8 cellular contexts compared by ENCODE assay signal in genomic region chr2:241859436-241860183, GRCh38. TPM values are rescaled to one million over a fixed set of nuclear protein-coding genes. Genes with fewer than 3 reads are reported as not detected.
A peak's percentile ranks its signal among the peaks of the same experiment; 100 is the strongest.
DNase-seq lines count a peak whose midpoint lies in the region; ATAC-seq and TF ChIP-seq lines count a peak whose summit lies in the region.

No MANE protein-coding gene starts in this region.

- ATAC-seq in GM21447 (IDR thresholded peaks at IDR 0.05; ENCODE audit: unreplicated experiment) (peak; percentile 48), memory B cell (ENCODE audit: low read depth) (peak; percentile 83)

- H3K27me3 Mint-ChIP-seq in MCF 10A (ENCODE audit: insufficient read depth, unreplicated experiment) (peaks cover 32% of the 10 kb centered on the region), memory B cell (peaks cover 19% of the 10 kb centered on the region)

- H3K4me3 ChIP-seq in BLaER1 treated with 17β-estradiol and CSF1 and Interleukin-3, amounts not matched to agents 10 nM and 100 nM = peak overlapping the region; percentile 37 to 64 (median 56)

- DNase-seq in RPMI8226 (peak; percentile 83), MCF 10A (ENCODE audit: unreplicated experiment) (no peak), memory B cell (ENCODE audit: low spot score in 2 of 2) (peak; percentile 57 to 59), SKM-1 treated with dmso at 0.1 percent for 144 hours (lab: John Stamatoyannopoulos, UW; ENCODE audit: unreplicated experiment) (no peak), DMS153 treated with DMSO at 0.1 percent for 48 hours (lab: John Stamatoyannopoulos, UW; ENCODE audit: unreplicated experiment) (no peak)
- peak; percentile 68 to 72 for DNase-seq in stimulated activated CD8-positive, alpha-beta memory T cell treated with anti-CD3 and anti-CD28 coated beads, Interleukin-7, amount 100 ng/mL, for 4 hours (ENCODE audit: low read depth in 2 of 2)

- no peaks in the 10 kb centered on the region for H3K36me3 ChIP-seq in BLaER1 treated with 17β-estradiol and CSF1 and Interleukin-3, amounts not matched to agents 10 nM and 100 nM

- no TSS peak for BruUV-seq in MCF 10A (replicated peaks; lab: Mats Ljungman, UMichigan)

- no peak overlapping the region for H3K4me3 Mint-ChIP-seq in MCF 10A (ENCODE audit: unreplicated experiment)
- H3K4me3 Mint-ChIP-seq in memory B cell = peak overlapping the region; percentile 88

- H3K27me3 ChIP-seq in BLaER1 treated with 17β-estradiol and CSF1 and Interleukin-3, amounts not matched to agents 10 nM and 100 nM = peaks cover 0 to 9% (median 3%) of the 10 kb centered on the region in 11 experiments; a peak in 7 of 22 replicates

- H3K9me3 ChIP-seq in BLaER1 treated with 17β-estradiol and CSF1 and Interleukin-3, amounts not matched to agents 10 nM and 100 nM (replicated peaks in 1 of 11) = no peaks in the 10 kb centered on the region

- H3K36me3 Mint-ChIP-seq in MCF 10A (ENCODE audit: insufficient read depth, unreplicated experiment) (no peaks in the 10 kb centered on the region), memory B cell (peaks cover 4% of the 10 kb centered on the region)

- H3K27ac ChIP-seq in BLaER1 treated with 17β-estradiol and CSF1 and Interleukin-3, amounts not matched to agents 10 nM and 100 nM = peak overlapping the region; percentile 82 to 98 (median 89)

- H3K9ac ChIP-seq in BLaER1 treated with 17β-estradiol and CSF1 and Interleukin-3, amounts not matched to agents 10 nM and 100 nM = peak overlapping the region; percentile 69 to 97 (median 79)

- CTCF ChIA-PET in MCF 10A (lab: Yijun Ruan, JAX) = interaction anchor here (0.6 kb wide), 1 partner anchor 9 kb away, joined by 3 read pairs; no protein-coding TSS in a partner anchor

- TF ChIP-seq CTCF in MCF 10A (IDR thresholded peaks at IDR 0.05; ENCODE audit: unreplicated experiment) = peak; percentile 22

- intact Hi-C loops in MCF 10A (cut with micrococcal nuclease) = no loop called here

- peaks cover 94 to 100% (median 99%) of the 10 kb centered on the region in 10 experiments for H3K4me1 ChIP-seq in BLaER1 treated with 17β-estradiol and CSF1 and Interleukin-3, amounts not matched to agents 10 nM and 100 nM

- peaks cover 9% of the 10 kb centered on the region for H3K9me3 Mint-ChIP-seq in MCF 10A (ENCODE audit: unreplicated experiment)
- no peaks in the 10 kb centered on the region for H3K9me3 Mint-ChIP-seq in memory B cell

- no peak overlapping the region for H3K27ac Mint-ChIP-seq in MCF 10A (ENCODE audit: low read depth, unreplicated experiment)
- peak overlapping the region; percentile 94 for H3K27ac Mint-ChIP-seq in memory B cell

- peak overlapping the region; percentile 94 to 100 (median 99) for H3K4me2 ChIP-seq in BLaER1 treated with 17β-estradiol and CSF1 and Interleukin-3, amounts not matched to agents 10 nM and 100 nM

- no peaks in the 10 kb centered on the region for H3K4me1 Mint-ChIP-seq in MCF 10A (ENCODE audit: insufficient read depth, unreplicated experiment)
- peaks cover 29% of the 10 kb centered on the region for H3K4me1 Mint-ChIP-seq in memory B cell

- peaks cover 0 to 7% (median 0%) of the 10 kb centered on the region in 11 experiments; a peak in 3 of 22 replicates for H4K20me1 ChIP-seq in BLaER1 treated with 17β-estradiol and CSF1 and Interleukin-3, amounts not matched to agents 10 nM and 100 nM

- POLR2A ChIA-PET in MCF 10A (lab: Yijun Ruan, JAX) = no interaction called here

RNA-seq across cellular contexts. Expression of gene PDCD1, which starts 0.9 kb away (rescaled TPM):
- total RNA-seq in MCF 10A (2022) = not detected in 2 replicates

RNA-seq across cellular contexts. Expression of gene RTP5, which starts 9.9 kb away (rescaled TPM):
- not detected in 2 replicates for total RNA-seq in MCF 10A (2022)

RNA-seq across cellular contexts. Expression of gene NEU4, which starts 50.6 kb away (rescaled TPM):
- not detected in 2 replicates for total RNA-seq in MCF 10A (2022)

Comparison
In these comparisons a context has a peak if more than half of its experiments do, and no peak if none do; other contexts are left out.
1. DNase-seq: peak in RPMI8226 (single experiment), memory B cell (2 of 2) and stimulated activated CD8-positive, alpha-beta memory T cell treated with anti-CD3 and anti-CD28 coated beads, Interleukin-7, amount 100 ng/mL, for 4 hours (2 of 2); none in MCF 10A (single experiment), SKM-1 treated with dmso at 0.1 percent for 144 hours (single experiment) and DMS153 treated with DMSO at 0.1 percent for 48 hours (single experiment).